ENCODE assay signal across 31 cellular contexts in genomic region chr1:109878531-109878930, GRCh38. TPM values are rescaled to one million over a fixed set of nuclear protein-coding genes. Genes with fewer than 3 reads are reported as not detected.
DNase-seq lines count a peak whose midpoint lies in the region; ATAC-seq, FAIRE-seq and TF ChIP-seq lines count a peak whose summit lies in the region.
"Had no signal": no experiment of that assay in that cellular context is flagged by ENCODE, and none has a peak within 500 bp of the region (broad histone marks: within the 10 kb centered on the region; RNA-seq: fewer than 3 reads in every experiment).

No MANE protein-coding gene starts in this region.

- H3K36me3 Mint-ChIP-seq in glutamatergic neuron (ENCODE audit: unreplicated experiment), result no peaks in the 10 kb centered on the region

- H2BK120ac ChIP-seq in H1 (replicated peaks; ENCODE audit: low read depth, low read length) (peak overlapping the region; percentile 26), neuronal stem cell (ENCODE audit: low read depth, low read length) (no peak overlapping the region)

- H3K27ac ChIP-seq in Karpas-422 (ENCODE audit: low read length) (no peak overlapping the region), H1 (ENCODE audit: low read depth, low read length) (no peak overlapping the region), neuronal stem cell (replicated peaks; ENCODE audit: low read length) (no peak overlapping the region), thoracic aorta (peak overlapping the region; percentile 49 to 96)
- H3K27ac ChIP-seq: epithelial cell of prostate, HL-60 had no signal

- H3K4me2 ChIP-seq in Karpas-422 (ENCODE audit: low read depth, low read length, poor library complexity, severe bottlenecking), result no peak overlapping the region
- no peak overlapping the region for H3K4me2 ChIP-seq in H1 (ENCODE audit: insufficient read depth in 1 of 2, low read depth in 2 of 2, low read length in 2 of 2)
- no peak overlapping the region for H3K4me2 ChIP-seq in neuronal stem cell (ENCODE audit: insufficient read depth, low read length, poor library complexity, severe bottlenecking)

- H3K56ac ChIP-seq in H1 (replicated peaks; ENCODE audit: insufficient read length, low read depth, low read length), result no peak overlapping the region

- H3K9me3 Mint-ChIP-seq in glutamatergic neuron (ENCODE audit: unreplicated experiment), result no peaks in the 10 kb centered on the region
- H3K9me3 Mint-ChIP-seq: activated CD4-positive, alpha-beta T cell treated with anti-CD3 and anti-CD28 coated beads, Interleukin-2, amount 10 ng/mL, durations not matched to agents 24 days and 14 days; activated T-cell treated with anti-CD3 and anti-CD28 coated beads, Interleukin-2, amount 50 U/mL, for 72 hours had no signal

- H3K4me1 ChIP-seq in Karpas-422 (ENCODE audit: low read length) (peaks cover 8% of the 10 kb centered on the region), H1 (replicated peaks in 1 of 4; ENCODE audit: control insufficient read depth in 3 of 4, insufficient read depth in 4 of 4, low read length in 3 of 4) (peaks cover 7 to 27% (median 10%) of the 10 kb centered on the region in 4 experiments), neuronal stem cell (ENCODE audit: control insufficient read depth in 2 of 2, insufficient read depth in 1 of 2, low read depth in 1 of 2, low read length in 2 of 2) (peaks cover 27 to 52% of the 10 kb centered on the region in 2 donors), thoracic aorta (ENCODE audit: control insufficient read depth in 1 of 2, low read depth in 2 of 2) (peaks cover 21 to 72% of the 10 kb centered on the region in 2 donors), mucosa of descending colon (ENCODE audit: low read depth) (peaks cover 1% of the 10 kb centered on the region)

- TF ChIP-seq EP300 in H1 (IDR thresholded peaks at IDR 0.05; ENCODE audit: borderline replicate concordance in 1 of 2, low read depth in 2 of 2, low read length in 2 of 2), result no peak

- no peaks in the 10 kb centered on the region for H3K79me1 ChIP-seq in H1 (ENCODE audit: low read depth, low read length)
- H3K79me1 ChIP-seq in neuronal stem cell (ENCODE audit: low read depth, low read length), result no peaks in the 10 kb centered on the region

- no peak overlapping the region for H3K27ac Mint-ChIP-seq in glutamatergic neuron (ENCODE audit: unreplicated experiment)
- H3K27ac Mint-ChIP-seq: activated CD4-positive, alpha-beta T cell treated with anti-CD3 and anti-CD28 coated beads, Interleukin-2, amount 10 ng/mL, durations not matched to agents 24 days and 14 days; activated T-cell treated with anti-CD3 and anti-CD28 coated beads, Interleukin-2, amount 50 U/mL, for 72 hours had no signal

- no peak for TF ChIP-seq RAD21 in H1 (IDR thresholded peaks at IDR 0.05 in 1 of 2, conservative IDR thresholded peaks at IDR 0.05 in 1 of 2; ENCODE audit: low read depth in 2 of 2, low read length in 2 of 2)

- H2BK12ac ChIP-seq in H1 (ENCODE audit: low read depth, low read length) (peak overlapping the region; percentile 10; the same call in 1 of the 2 replicates), neuronal stem cell (ENCODE audit: low read length) (no peak overlapping the region)

- DNase-seq in Karpas-422 (peak; percentile 37), H1 (ENCODE audit: low read depth in 1 of 2, low spot score in 2 of 2) (no peak), neuronal stem cell (ENCODE audit: low spot score) (no peak), thoracic aorta (ENCODE audit: low spot score) (no peak), mucosa of descending colon (no peak), glutamatergic neuron (no peak), midbrain (lab: John Stamatoyannopoulos, UW) (no peak)
- DNase-seq: activated CD4-positive, alpha-beta T cell treated with anti-CD3 and anti-CD28 coated beads, Interleukin-2, amount 10 ng/mL, durations not matched to agents 24 days and 14 days; activated naive CD4-positive, alpha-beta T cell treated with Interleukin-2 at 50 U/mL for 16 hours; activated T-cell treated with anti-CD3 and anti-CD28 coated beads, Interleukin-2, amount 50 U/mL, for 72 hours; C1 segment of cervical spinal cord; Caco-2; heart left ventricle; kidney glomerular epithelial cell; MV-4-11; NCI-H1694; NCI-H2171 treated with DMSO at 0.1 percent for 48 hours; NCI-H526 treated with DMSO at 0.1 percent for 48 hours; ovary; SHP77; small intestine; stimulated activated CD4-positive, alpha-beta T cell treated with anti-CD3 and anti-CD28 coated beads, Interleukin-1b, Interleukin-23, amount 100 ng/mL, for 48 hours; stimulated activated CD8-positive, alpha-beta memory T cell treated with anti-CD3 and anti-CD28 coated beads, Interleukin-4, amount 100 ng/mL, for 48 hours; T-helper 9 cell had no signal

- no peak overlapping the region for H3K14ac ChIP-seq in H1 (ENCODE audit: insufficient read length)
- no peak overlapping the region for H3K14ac ChIP-seq in neuronal stem cell (ENCODE audit: low read length)

- no peak for FAIRE-seq in H1 (lab: Jason Lieb, UNC)
- FAIRE-seq: G401.6, small intestine, urothelium cell line had no signal

- H3K36me3 ChIP-seq in Karpas-422 (ENCODE audit: insufficient read depth, low read length), result no peaks in the 10 kb centered on the region
- H3K36me3 ChIP-seq in H1 (ENCODE audit: control insufficient read depth in 2 of 4, insufficient read depth in 4 of 4, low read length in 3 of 4), result no peaks in the 10 kb centered on the region
- no peaks in the 10 kb centered on the region for H3K36me3 ChIP-seq in neuronal stem cell (replicated peaks in 1 of 2; ENCODE audit: control insufficient read depth in 2 of 2, insufficient read depth in 2 of 2, low read length in 2 of 2)
- H3K36me3 ChIP-seq in thoracic aorta, result no peaks in the 10 kb centered on the region
- H3K36me3 ChIP-seq in mucosa of descending colon (ENCODE audit: low read depth), result no peaks in the 10 kb centered on the region
- H3K36me3 ChIP-seq: adrenal gland, breast epithelium, heart left ventricle, ovary had no signal

- no peak overlapping the region for H3K9ac ChIP-seq in Karpas-422 (ENCODE audit: low read length)
- H3K9ac ChIP-seq in H1 (replicated peaks in 1 of 4; ENCODE audit: extremely low read depth in 1 of 4, low read depth in 3 of 4, low read length in 3 of 4), result no peak overlapping the region
- H3K9ac ChIP-seq in neuronal stem cell (ENCODE audit: low read depth, low read length, poor library complexity), result no peak overlapping the region

- TF ChIP-seq CTCF in H1 (IDR thresholded peaks at IDR 0.05; ENCODE audit: control extremely low read depth in 1 of 3, insufficient read depth in 1 of 3, low read depth in 1 of 3, low read length in 3 of 3) (no peak), thoracic aorta (IDR thresholded peaks at IDR 0.05) (no peak), mucosa of descending colon (IDR thresholded peaks at IDR 0.05) (no peak), glutamatergic neuron (IDR thresholded peaks at IDR 0.05; ENCODE audit: partially characterized antibody, unreplicated experiment) (no peak)

- H2BK15ac ChIP-seq in H1 (ENCODE audit: low read length) (no peak overlapping the region), neuronal stem cell (ENCODE audit: low read length) (no peak overlapping the region)

- H3K9me3 ChIP-seq in Karpas-422 (ENCODE audit: low read length) (no peaks in the 10 kb centered on the region), H1 (ENCODE audit: insufficient read depth in 2 of 2, low read depth in 1 of 2, low read length in 1 of 2) (no peaks in the 10 kb centered on the region), neuronal stem cell (replicated peaks in 1 of 2; ENCODE audit: control insufficient read depth in 2 of 2, insufficient read depth in 1 of 2, low read depth in 1 of 2, low read length in 2 of 2) (no peaks in the 10 kb centered on the region), thoracic aorta (no peaks in the 10 kb centered on the region), mucosa of descending colon (no peaks in the 10 kb centered on the region)
- H3K9me3 ChIP-seq: adrenal gland, breast epithelium, Caco-2, heart left ventricle, ovary had no signal

- no peaks in the 10 kb centered on the region for H3K27me3 ChIP-seq in Karpas-422 (ENCODE audit: low read length)
- H3K27me3 ChIP-seq in H1 (replicated peaks in 1 of 4; ENCODE audit: control insufficient read depth in 3 of 4, extremely low read depth in 1 of 4, insufficient read depth in 3 of 4, low read length in 3 of 4), result no peaks in the 10 kb centered on the region; a peak in 1 of 7 replicates
- no peaks in the 10 kb centered on the region for H3K27me3 ChIP-seq in neuronal stem cell (ENCODE audit: control insufficient read depth in 3 of 3, insufficient read depth in 3 of 3, low read depth in 1 of 3, low read length in 3 of 3)
- no peaks in the 10 kb centered on the region for H3K27me3 ChIP-seq in thoracic aorta (replicated peaks; ENCODE audit: insufficient read depth)
- H3K27me3 ChIP-seq: adrenal gland, breast epithelium, heart left ventricle, ovary had no signal

- H4K8ac ChIP-seq in H1 (ENCODE audit: extremely low read depth, insufficient read depth, low read length), result no peak overlapping the region
- no peak overlapping the region for H4K8ac ChIP-seq in neuronal stem cell (ENCODE audit: low read depth, low read length)

- H2AFZ ChIP-seq in Karpas-422 (ENCODE audit: low read length) (no peak overlapping the region), H1 (ENCODE audit: low read length) (no peak overlapping the region), neuronal stem cell (ENCODE audit: low read length) (peak overlapping the region; percentile 18)

- H3K23ac ChIP-seq in H1 (ENCODE audit: insufficient read length) (no peak overlapping the region), neuronal stem cell (ENCODE audit: low read depth, low read length, poor library complexity) (no peak overlapping the region)

- H3K4ac ChIP-seq in H1 (replicated peaks; ENCODE audit: insufficient read length, low read depth, low read length) (peak overlapping the region; percentile 29), neuronal stem cell (ENCODE audit: low read length) (no peak overlapping the region)

- H4K91ac ChIP-seq in H1 (replicated peaks; ENCODE audit: insufficient read length, low read length) (no peak overlapping the region), neuronal stem cell (ENCODE audit: low read depth, low read length, poor library complexity) (no peak overlapping the region)

- H3K79me2 ChIP-seq in Karpas-422 (ENCODE audit: low read length), result no peaks in the 10 kb centered on the region
- no peaks in the 10 kb centered on the region for H3K79me2 ChIP-seq in H1 (ENCODE audit: control insufficient read depth in 1 of 2, insufficient read depth in 2 of 2, low read length in 2 of 2)

- no peak for ATAC-seq in thoracic aorta (ENCODE audit: insufficient number of reproducible peaks, low FRiP score, low read depth)
- no peak for ATAC-seq in mucosa of descending colon
- no peak for ATAC-seq in GM19035 (IDR thresholded peaks at IDR 0.05; ENCODE audit: unreplicated experiment)
- ATAC-seq: activated T-cell treated with anti-CD3 and anti-CD28 coated beads, Interleukin-2, amount 50 U/mL, for 72 hours; heart left ventricle had no signal

- 89% methylated on average over 5 of the region's 7 CpGs; no CpG with 5 or more reads in 1 of the 2 experiments for WGBS in H1 (ENCODE audit: extremely low coverage in 1 of 2, insufficient coverage in 1 of 2, insufficient read length in 1 of 2, insufficient replicate concordance in 2 of 2, low coverage in 1 of 2, low lambda C conversion rate in 2 of 2, missing lambda C conversion rate in 1 of 2), 2 experiments
- no CpG with 5 or more reads among the region's 7 CpGs for WGBS in neuronal stem cell (ENCODE audit: extremely low coverage in 2 of 2, insufficient read length in 2 of 2, insufficient replicate concordance in 1 of 2), 2 donors

- CTCF ChIA-PET in H1 (lab: Charles Lee; ENCODE audit: partially characterized antibody), result interaction anchor here (1.1 to 2.8 kb wide), 5 partner anchors 26 to 106 kb away, joined by 3 to 13 read pairs (median 6); partner anchors contain the start of gene AHCYL1

- H2BK20ac ChIP-seq in H1 (ENCODE audit: low read length), result peak overlapping the region; percentile 80; the same call in 1 of the 2 replicates

- H3K4me3 ChIP-seq in Karpas-422 (ENCODE audit: low read length) (no peak overlapping the region), H1 (ENCODE audit: extremely low read depth in 1 of 4, insufficient read depth in 2 of 4, low read depth in 3 of 4, low read length in 4 of 4) (no peak overlapping the region), neuronal stem cell (ENCODE audit: low read length in 2 of 2) (no peak overlapping the region), thoracic aorta (no peak overlapping the region), mucosa of descending colon (no peak overlapping the region)
- H3K4me3 ChIP-seq: adrenal gland, breast epithelium, heart left ventricle, ovary had no signal

- H3K18ac ChIP-seq in H1 (ENCODE audit: extremely low read depth, low read length), result peak overlapping the region; percentile 24; the same call in 1 of the 2 replicates
- H3K18ac ChIP-seq in neuronal stem cell (ENCODE audit: low read length), result no peak overlapping the region

- intact Hi-C loops in mucosa of descending colon (cut with DNase I, micrococcal nuclease), result no loop called here

- no peak for TF ChIP-seq POLR2A in H1 (IDR thresholded peaks at IDR 0.05; ENCODE audit: control extremely low read depth in 1 of 2, low read depth in 2 of 2, low read length in 2 of 2)

- no peaks in the 10 kb centered on the region for H3K9me2 ChIP-seq in Karpas-422 (replicated peaks; ENCODE audit: insufficient read depth, low read length)

- H2AK5ac ChIP-seq in H1 (ENCODE audit: low read depth, low read length) (no peak overlapping the region), neuronal stem cell (ENCODE audit: low read depth, low read length) (no peak overlapping the region)

- H2BK5ac ChIP-seq in H1 (ENCODE audit: low read depth, low read length) (no peak overlapping the region), neuronal stem cell (ENCODE audit: low read length) (no peak overlapping the region)

- H3K23me2 ChIP-seq in H1 (ENCODE audit: low read depth, low read length), result no peaks in the 10 kb centered on the region

- H3K27me3 Mint-ChIP-seq in glutamatergic neuron (ENCODE audit: unreplicated experiment), result no peaks in the 10 kb centered on the region

- no peak overlapping the region for H4K5ac ChIP-seq in H1 (ENCODE audit: insufficient read length, low read depth, low read length)

- H3K4me3 Mint-ChIP-seq in glutamatergic neuron (ENCODE audit: unreplicated experiment), result no peak overlapping the region
- H3K4me3 Mint-ChIP-seq: activated CD4-positive, alpha-beta T cell treated with anti-CD3 and anti-CD28 coated beads, Interleukin-2, amount 10 ng/mL, durations not matched to agents 24 days and 14 days; activated T-cell treated with anti-CD3 and anti-CD28 coated beads, Interleukin-2, amount 50 U/mL, for 72 hours had no signal

- peaks cover 2% of the 10 kb centered on the region for H3K4me1 Mint-ChIP-seq in glutamatergic neuron (ENCODE audit: low read depth, unreplicated experiment)

- H4K20me1 ChIP-seq in Karpas-422 (ENCODE audit: insufficient read depth, low read depth, low read length) (no peaks in the 10 kb centered on the region), H1 (replicated peaks in 1 of 2; ENCODE audit: control insufficient read depth in 1 of 2, insufficient read depth in 2 of 2, low read length in 2 of 2) (no peaks in the 10 kb centered on the region)

- POLR2A ChIA-PET in H1 (lab: Charles Lee; ENCODE audit: partially characterized antibody), result interaction anchor here (0.9 to 1.5 kb wide), 2 partner anchors 9 to 82 kb away, joined by 3 read pairs; no protein-coding TSS in a partner anchor

RNA-seq across cellular contexts. Expression of gene CSF1, which starts 32.1 kb away (rescaled TPM):
- total RNA-seq in Karpas-422 (2014; rRNA removed; shearing (Covaris generic); ENCODE audit: low replicate concordance), result 0.07 and 0.29 TPM in 2 replicates
- total RNA-seq in H1 (2021; fragmentation: NEBNext Ultra II Directional; extraction: Animal tissue kit (Norgen Biotek cat#: 25700)), result 2.0 and 3.3 TPM in 2 replicates
- 4.2 and 5.4 TPM in 2 replicates for polyA plus RNA-seq in H1 (2011; rRNA removed)
- 3.4 TPM for polyA plus RNA-seq in H1 (2011; cell fraction: cytosol; rRNA removed)
- 6.3 TPM for polyA plus RNA-seq in H1 (2011; cell fraction: nucleus; rRNA removed)
- 2.0 to 4.0 TPM (median 3.2 TPM) in 4 replicates for polyA plus RNA-seq in H1 (2012, experiment 1 of 2)
- 4.0 TPM for polyA plus RNA-seq in H1 (2012, experiment 2 of 2)
- polyA plus RNA-seq in H1 (2013, experiment 1 of 2), result 1.8 TPM
- 1.5 TPM for polyA plus RNA-seq in H1 (2013, experiment 2 of 2)
- 4.0 and 4.2 TPM in 2 replicates for polyA minus RNA-seq in H1 (2011; rRNA and poly(A)+ RNA removed)
- polyA minus RNA-seq in H1 (2011; cell fraction: cytosol; rRNA and poly(A)+ RNA removed), result 4.2 TPM
- 2.6 TPM for polyA minus RNA-seq in H1 (2011; cell fraction: nucleus; rRNA and poly(A)+ RNA removed)
- polyA plus RNA-seq in neuronal stem cell (2013, experiment 1 of 2), result 4.5 TPM
- 4.4 TPM for polyA plus RNA-seq in neuronal stem cell (2013, experiment 2 of 2)
- total RNA-seq in thoracic aorta (100 to 1,000 TPM; 146 to 171 TPM), mucosa of descending colon (10 to 100 TPM in 2 of 3 donors, 1 to 10 TPM in 1; 6.5 to 34.4 (median 19.9) TPM), glutamatergic neuron (ENCODE audit: unreplicated experiment) (0.59 TPM)

Comparison
In these comparisons a context has a peak if more than half of its experiments do, and no peak if none do; other contexts are left out.
1. H3K27ac ChIP-seq: peak in thoracic aorta (2 of 2); none in Karpas-422 (single experiment), H1 (single experiment) and neuronal stem cell (single experiment).
2. RNA of gene CSF1, which starts 32.1 kb away (total RNA-seq): 146 to 171 TPM in thoracic aorta; 6.5 to 34.4 TPM in mucosa of descending colon, 2.0 to 3.3 TPM in H1, 0.59 TPM in glutamatergic neuron (single experiment) and 0.07 to 0.29 TPM in Karpas-422; every median in the first group is over 4 times any median in the second.